25 cellular contexts compared by ENCODE assay signal in the genomic region with DNA sequence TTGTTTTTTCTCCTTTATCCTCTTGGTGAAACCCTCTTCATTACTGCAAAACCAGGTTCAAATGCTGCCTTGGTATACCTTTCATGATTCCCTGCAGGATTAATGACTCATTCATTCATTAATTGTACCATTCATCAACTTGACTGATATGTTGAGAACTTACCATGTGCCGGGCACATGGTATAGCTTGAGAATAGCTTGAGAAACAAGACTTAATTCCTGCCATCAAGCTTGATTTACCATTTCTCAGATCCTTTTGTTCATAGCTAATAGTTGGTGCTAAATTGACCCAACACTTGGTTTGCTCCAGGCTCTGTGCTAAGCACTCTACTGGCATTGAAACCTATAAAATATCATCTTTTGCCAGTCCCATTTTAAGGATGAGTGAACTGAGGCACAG.
"Had no signal": no experiment of that assay in that cellular context is flagged by ENCODE, and none has a peak within 500 bp of the region (broad histone marks: within the 10 kb centered on the region; RNA-seq: fewer than 3 reads in every experiment).

No MANE protein-coding gene starts in this region.

- H3K4me1 ChIP-seq: ascending aorta, foreskin keratinocyte, gastrocnemius medialis, heart left ventricle had no signal

- H3K27ac ChIP-seq: ascending aorta, coronary artery, dorsolateral prefrontal cortex, foreskin keratinocyte, gastrocnemius medialis, heart left ventricle, WERI-Rb-1 had no signal

- H3K27me3 ChIP-seq: ascending aorta, dorsolateral prefrontal cortex, foreskin keratinocyte, gastrocnemius medialis, heart left ventricle had no signal

- DNase-seq: activated B cell treated with CpG ODN at 0.5 μM for 24 hours; activated CD4-positive, alpha-beta T cell treated with anti-CD3 and anti-CD28 coated beads for 48 hours; activated CD4-positive, alpha-beta T cell treated with anti-CD3 and anti-CD28 coated beads, Interleukin-2, amount 50 U/mL, for 1 hour; activated CD4-positive, alpha-beta T cell treated with anti-CD3 and anti-CD28 coated beads, Interleukin-2, amount 50 U/mL, for 48 hours; activated CD8-positive, alpha-beta memory T cell treated with anti-CD3 and anti-CD28 coated beads for 24 hours; activated CD8-positive, alpha-beta T cell treated with anti-CD3 and anti-CD28 coated beads for 36 hours; activated effector memory CD4-positive, alpha-beta T cell treated with Interleukin-2 at 50 U/mL for 16 hours; activated gamma-delta T cell treated with Interleukin-2 at 50 U/mL for 16 hours; activated naive CD4-positive, alpha-beta T cell treated with anti-CD3 and anti-CD28 coated beads, Interleukin-2, amount 50 U/mL, for 16 hours; activated naive CD4-positive, alpha-beta T cell treated with Interleukin-2 at 50 U/mL for 16 hours; activated T-cell treated with anti-CD3 and anti-CD28 coated beads, Interleukin-2, amount 50 U/mL, for 4 hours; dorsolateral prefrontal cortex; effector memory CD4-positive, alpha-beta T cell; endodermal cell; foreskin keratinocyte; gastrocnemius medialis; glutamatergic neuron; heart left ventricle; T-helper 1 cell; T-helper 17 cell; T1000; WERI-Rb-1 had no signal

- H3K9me3 ChIP-seq: ascending aorta, gastrocnemius medialis, heart left ventricle had no signal

- H3K4me3 ChIP-seq: ascending aorta, coronary artery, dorsolateral prefrontal cortex, gastrocnemius medialis, heart left ventricle had no signal

- FAIRE-seq: bronchial epithelial cell had no signal

- H3K36me3 ChIP-seq: ascending aorta, gastrocnemius medialis, heart left ventricle, WERI-Rb-1 had no signal
